Comparison of ENCODE assay signal across 1 cellular context in genomic region chr6:5249451-5250122, GRCh38.
TF ChIP-seq lines count a peak whose summit lies in the region.

No MANE protein-coding gene starts in this region.

TF ChIP-seq in A549, 52 proteins besides CTCF, POLR2A, EP300 and RAD21 (continued from another document):
- TF ChIP-seq REST (IDR thresholded peaks at IDR 0.05) = no peak
- TF ChIP-seq KDM1A (IDR thresholded peaks at IDR 0.05; ENCODE audit: low read depth) = no peak
- no peak for TF ChIP-seq HDAC2 (IDR thresholded peaks at IDR 0.05)
- TF ChIP-seq MAFK (IDR thresholded peaks at IDR 0.05; ENCODE audit: partially characterized antibody) = no peak
- TF ChIP-seq HOXB13 (CRISPR knock-in tag; IDR thresholded peaks at IDR 0.05; ENCODE audit: low read depth) = no peak
- TF ChIP-seq TFCP2L1 (CRISPR knock-in tag; IDR thresholded peaks at IDR 0.05) = no peak
- no peak for TF ChIP-seq MAZ (IDR thresholded peaks at IDR 0.05; ENCODE audit: borderline replicate concordance, low read depth, low read length)
- TF ChIP-seq CBX2 (IDR thresholded peaks at IDR 0.05; ENCODE audit: borderline replicate concordance, low read depth) = no peak
- no peak for TF ChIP-seq EHMT2 (IDR thresholded peaks at IDR 0.05; ENCODE audit: low read depth)
- TF ChIP-seq BCL3 (IDR thresholded peaks at IDR 0.05) = no peak
